Comparison of ENCODE assay signal across 8 cellular contexts in the genomic region with DNA sequence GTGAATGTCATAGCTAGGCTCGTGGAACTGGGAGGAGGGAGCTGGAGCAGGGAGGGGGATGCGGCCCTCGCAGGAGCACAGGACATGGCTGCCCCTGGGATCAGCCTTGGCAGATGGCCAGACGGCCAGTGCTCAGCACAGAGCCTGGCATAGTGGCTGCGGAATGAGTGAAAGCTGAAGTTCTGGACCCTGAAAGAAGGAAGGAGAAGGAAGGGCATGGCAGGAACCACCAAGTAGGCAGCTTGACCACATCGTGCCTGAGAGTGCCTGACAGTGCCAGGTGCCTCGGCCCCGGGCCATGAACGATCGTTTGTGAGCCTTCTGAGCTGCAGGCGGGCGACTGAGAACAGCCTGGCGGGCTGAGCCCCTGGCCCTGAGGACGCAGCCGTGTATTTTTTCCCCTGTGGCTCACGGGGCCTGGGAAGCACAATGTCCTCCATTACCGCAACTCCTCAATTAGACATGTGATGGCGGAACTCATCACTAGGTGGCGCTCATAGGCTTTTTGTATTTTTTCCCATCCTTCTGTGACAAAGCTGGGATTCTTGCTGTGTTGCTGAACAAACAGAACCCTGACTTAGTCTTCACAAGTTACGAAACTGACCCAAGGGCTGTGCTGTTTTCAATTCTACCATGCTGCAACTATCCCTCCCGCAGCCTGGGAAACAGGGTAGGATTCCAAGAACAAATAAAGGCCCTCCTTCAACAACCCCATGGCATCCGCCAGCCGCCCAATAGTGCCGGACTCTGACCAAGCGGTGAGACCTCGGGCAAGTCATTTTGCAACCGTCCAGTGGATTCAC. TPM values are rescaled to one million over a fixed set of nuclear protein-coding genes. Genes with fewer than 3 reads are reported as not detected.
DNase-seq lines count a peak whose midpoint lies in the region; ATAC-seq and TF ChIP-seq lines count a peak whose summit lies in the region.

No MANE protein-coding gene starts in this region.

- H3K9me3 Mint-ChIP-seq in Calu3 (ENCODE audit: low read depth, unreplicated experiment), result peaks cover 2% of the 10 kb centered on the region
- no peaks in the 10 kb centered on the region for H3K9me3 Mint-ChIP-seq in HFFc6
- H3K9me3 Mint-ChIP-seq in effector memory CD8-positive, alpha-beta T cell, result no peaks in the 10 kb centered on the region

- H3K4me1 Mint-ChIP-seq in Calu3 (ENCODE audit: low read depth, unreplicated experiment), result peaks cover 48% of the 10 kb centered on the region
- peaks cover 47% of the 10 kb centered on the region for H3K4me1 Mint-ChIP-seq in HFFc6 (ENCODE audit: low read depth)
- peaks cover 12 to 13% of the 10 kb centered on the region in 2 donors for H3K4me1 Mint-ChIP-seq in effector memory CD8-positive, alpha-beta T cell (ENCODE audit: low read depth in 2 of 2)

- TF ChIP-seq CTCF in Calu3 (IDR thresholded peaks at IDR 0.05; ENCODE audit: unreplicated experiment) (peak; percentile 68), HFFc6 (IDR thresholded peaks at IDR 0.05) (peak; percentile 92)

- peak; percentile 37 for ATAC-seq in effector memory CD8-positive, alpha-beta T cell (replicated peaks)
- no peak for ATAC-seq in GM19324 (IDR thresholded peaks at IDR 0.05; ENCODE audit: low FRiP score, unreplicated experiment)

- peak; percentile 76 for DNase-seq in Calu3
- DNase-seq in HFFc6, result peak; percentile 82
- DNase-seq in NCI-H446 treated with DMSO at 0.1 percent for 48 hours (lab: John Stamatoyannopoulos, UW), result peak; percentile 43
- DNase-seq in activated CD4-positive, alpha-beta T cell treated with anti-CD3 and anti-CD28 coated beads, Interleukin-2, amount 50 U/mL, for 4 hours, result peak; percentile 25 to 34
- DNase-seq in effector memory CD8-positive, alpha-beta T cell, result peak; percentile 48 to 54 (median 51)
- peak; percentile 75 to 86 for DNase-seq in lung microvascular endothelial cell (ENCODE audit: low read depth in 2 of 2)
- DNase-seq in stimulated activated CD4-positive, alpha-beta T cell treated with anti-CD3 and anti-CD28 coated beads, TNF-alpha, amount 100 ng/mL, for 48 hours (ENCODE audit: low read depth in 3 of 3), result peak; percentile 10 to 40 (median 21)

- H3K36me3 Mint-ChIP-seq in Calu3 (ENCODE audit: insufficient read depth, unreplicated experiment) (no peaks in the 10 kb centered on the region), HFFc6 (ENCODE audit: low read depth) (peaks cover under 1% of the 10 kb centered on the region; the same call in 1 of the 2 replicates)
- H3K36me3 Mint-ChIP-seq in effector memory CD8-positive, alpha-beta T cell (ENCODE audit: insufficient read depth), result no peaks in the 10 kb centered on the region

- intact Hi-C loops in Calu3 (cut with micrococcal nuclease; ENCODE audit: unreplicated experiment), result loop anchor here (1.0 to 2.0 kb wide), 3 partner anchors 20 to 72 kb away; no protein-coding TSS in a partner anchor

- no peaks in the 10 kb centered on the region for H3K27me3 Mint-ChIP-seq in Calu3 (ENCODE audit: unreplicated experiment)
- H3K27me3 Mint-ChIP-seq in HFFc6 (ENCODE audit: insufficient read depth), result peaks cover 4% of the 10 kb centered on the region
- peaks cover 0 to 21% of the 10 kb centered on the region in 2 donors for H3K27me3 Mint-ChIP-seq in effector memory CD8-positive, alpha-beta T cell

- peak overlapping the region; percentile 43 for H3K4me3 Mint-ChIP-seq in Calu3 (ENCODE audit: low read depth, unreplicated experiment)
- peak overlapping the region; percentile 22 for H3K4me3 Mint-ChIP-seq in HFFc6
- peak overlapping the region in 1 of 2 donors; percentile 48 for H3K4me3 Mint-ChIP-seq in effector memory CD8-positive, alpha-beta T cell

- H3K27ac Mint-ChIP-seq in Calu3 (ENCODE audit: unreplicated experiment) (peak overlapping the region; percentile 17), HFFc6 (peak overlapping the region; percentile 74)
- H3K27ac Mint-ChIP-seq in effector memory CD8-positive, alpha-beta T cell, result peak overlapping the region in 1 of 2 donors; percentile 32

- BruUV-seq in Calu3 (replicated peaks; lab: Mats Ljungman, UMichigan), result no TSS peak

- CTCF ChIA-PET in Calu3 (lab: Charles Lee), result interaction anchor here (0.7 to 2.3 kb wide), 8 partner anchors 27 to 71 kb away, joined by 3 to 43 read pairs (median 6); partner anchors contain the start of gene DHCR24

RNA-seq across cellular contexts. Expression of gene TMEM61, which starts 29.9 kb away (rescaled TPM):
- total RNA-seq in Calu3 (2022) (0.45 TPM in 1 of 2 replicates, not detected in the other), lung microvascular endothelial cell (not detected in 2 replicates)
- not detected for total RNA-seq in HFFc6 (2021; fragmentation: NEBNext Ultra II Directional; extraction: Animal tissue kit (Norgen Biotek cat#: 25700))

RNA-seq across cellular contexts. Expression of gene BSND, which starts 48.2 kb away (rescaled TPM):
- total RNA-seq in Calu3 (2022) (not detected in 2 replicates), lung microvascular endothelial cell (not detected in 2 replicates)
- total RNA-seq in HFFc6 (2021; fragmentation: NEBNext Ultra II Directional; extraction: Animal tissue kit (Norgen Biotek cat#: 25700)), result not detected

Comparison
In these comparisons a context has a peak if more than half of its experiments do, and no peak if none do; other contexts are left out.
1. DNase-seq: peak in every context shown above with its lines; median percentile 82 in HFFc6; 80 in lung microvascular endothelial cell; 76 in Calu3; 51 in effector memory CD8-positive, alpha-beta T cell; 43 in NCI-H446 treated with DMSO at 0.1 percent for 48 hours; 30 in activated CD4-positive, alpha-beta T cell treated with anti-CD3 and anti-CD28 coated beads, Interleukin-2, amount 50 U/mL, for 4 hours; 21 in stimulated activated CD4-positive, alpha-beta T cell treated with anti-CD3 and anti-CD28 coated beads, TNF-alpha, amount 100 ng/mL, for 48 hours.